36 cellular contexts compared by ENCODE assay signal in the genomic region with DNA sequence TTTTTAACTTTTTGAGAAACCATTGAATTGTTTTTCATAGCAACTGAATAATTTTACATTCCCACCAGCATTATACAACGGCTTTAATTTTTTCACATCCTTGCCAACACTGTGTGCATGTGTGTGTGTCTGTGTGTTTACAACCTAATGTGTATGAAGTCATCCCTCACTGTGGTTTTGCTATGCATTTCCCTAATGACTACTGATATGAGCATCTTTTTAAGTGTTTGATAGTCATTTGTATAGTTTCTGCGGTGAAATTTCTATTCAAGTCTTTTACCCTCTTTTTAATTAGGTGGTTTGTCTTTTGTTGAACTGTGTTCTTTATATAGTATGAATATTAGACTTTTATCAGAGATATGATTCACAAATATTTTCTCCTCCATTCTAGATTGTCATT.
DNase-seq lines count a peak whose midpoint lies in the region; ATAC-seq and TF ChIP-seq lines count a peak whose summit lies in the region.
"Had no signal": no experiment of that assay in that cellular context is flagged by ENCODE, and none has a peak within 500 bp of the region (broad histone marks: within the 10 kb centered on the region; RNA-seq: fewer than 3 reads in every experiment).

No MANE protein-coding gene starts in this region.

- no peak overlapping the region for H2BK15ac ChIP-seq in H9 (ENCODE audit: low read depth, low read length)

- no peaks in the 10 kb centered on the region for H3K27me3 ChIP-seq in H9 (ENCODE audit: insufficient read depth, low read length)
- H3K27me3 ChIP-seq: adrenal gland, BE2C, left lung, ovary had no signal

- no peak overlapping the region for H3K4ac ChIP-seq in H9 (ENCODE audit: low read depth, low read length)

- H3K27ac Mint-ChIP-seq in H9 = no peak overlapping the region
- H3K27ac Mint-ChIP-seq: activated CD4-positive, alpha-beta memory T cell treated with anti-CD3 and anti-CD28 coated beads, Interleukin-2, amount 10 ng/mL, durations not matched to agents 7 days and 5 days; activated naive CD4-positive, alpha-beta T cell treated with anti-CD3 and anti-CD28 coated beads for 36 hours; activated T-helper 1 cell treated with anti-CD3 and anti-CD28 coated beads, Interleukin-12 subunit alpha, Interleukin-12 subunit beta, Interleukin-2, Interleukin-4 antibody, amounts not matched to agents 30 ng/mL and 10 ng/mL and 1 ng/mL, durations not matched to agents 14 hours and 24 hours and 36 hours; effector memory CD8-positive, alpha-beta T cell; GM23338; memory B cell; nephron progenitor cell; type B pancreatic cell had no signal

- H2AFZ ChIP-seq in H9 (ENCODE audit: low read length) = no peak overlapping the region
- H2AFZ ChIP-seq: GM23338 had no signal

- no peak overlapping the region for H3K18ac ChIP-seq in H9 (ENCODE audit: insufficient read length, low read depth, low read length)

- H3K23me2 ChIP-seq in H9 (ENCODE audit: insufficient read length, low read depth, low read length, poor library complexity, severe bottlenecking) = no peaks in the 10 kb centered on the region

- no peaks in the 10 kb centered on the region for H3K79me2 ChIP-seq in H9 (ENCODE audit: insufficient read depth, low read length)

- H3K4me1 ChIP-seq in H9 (ENCODE audit: insufficient read depth, low read length) = no peaks in the 10 kb centered on the region
- H3K4me1 ChIP-seq: adrenal gland, BE2C, left lung had no signal

- no peak overlapping the region for H3K23ac ChIP-seq in H9 (ENCODE audit: insufficient read length, low read depth, low read length)

- no peak overlapping the region for H3K27ac ChIP-seq in H9 (ENCODE audit: insufficient read length, low read depth, low read length)
- H3K27ac ChIP-seq: adrenal gland, left lung, ovary had no signal

- H3K14ac ChIP-seq in H9 (ENCODE audit: insufficient read depth, low read length) = no peak overlapping the region

- no peak overlapping the region for H2BK5ac ChIP-seq in H9 (ENCODE audit: insufficient read length, low read length)

- no peak overlapping the region for H2AK5ac ChIP-seq in H9 (ENCODE audit: insufficient read length, low read length)

- H2BK12ac ChIP-seq in H9 (ENCODE audit: insufficient read length, low read depth, low read length) = no peak overlapping the region

- H3K4me1 Mint-ChIP-seq in H9 = no peaks in the 10 kb centered on the region
- H3K4me1 Mint-ChIP-seq: activated CD4-positive, alpha-beta memory T cell treated with anti-CD3 and anti-CD28 coated beads, Interleukin-2, amount 10 ng/mL, durations not matched to agents 7 days and 5 days; GM23338; memory B cell; nephron progenitor cell had no signal

- H3K4me2 ChIP-seq in H9 (ENCODE audit: insufficient read depth, insufficient read length, low read length) = no peak overlapping the region
- H3K4me2 ChIP-seq: GM23338 had no signal

- WGBS in H9 (ENCODE audit: extremely low coverage, insufficient read length, low lambda C conversion rate) = no CpG with 5 or more reads among the region's 2 CpGs

- H3K9ac ChIP-seq in H9 (ENCODE audit: extremely low read depth, insufficient read length, low read length) = no peak overlapping the region

- H3T11ph ChIP-seq in H9 (ENCODE audit: low read length) = no peak overlapping the region

- H3K9me3 ChIP-seq in H9 (ENCODE audit: control insufficient read depth, low read depth, low read length) = no peaks in the 10 kb centered on the region
- H3K9me3 ChIP-seq: adrenal gland, BE2C, left lung, ovary had no signal

- H4K20me1 ChIP-seq in H9 (ENCODE audit: control insufficient read depth, insufficient read depth, insufficient read length) = no peaks in the 10 kb centered on the region

- H3K4me3 Mint-ChIP-seq in H9 = no peak overlapping the region
- H3K4me3 Mint-ChIP-seq: activated CD4-positive, alpha-beta memory T cell treated with anti-CD3 and anti-CD28 coated beads, Interleukin-2, amount 10 ng/mL, durations not matched to agents 7 days and 5 days; activated naive CD4-positive, alpha-beta T cell treated with anti-CD3 and anti-CD28 coated beads for 36 hours; activated T-helper 1 cell treated with anti-CD3 and anti-CD28 coated beads, Interleukin-12 subunit alpha, Interleukin-12 subunit beta, Interleukin-2, Interleukin-4 antibody, amounts not matched to agents 30 ng/mL and 10 ng/mL and 1 ng/mL, durations not matched to agents 14 hours and 24 hours and 36 hours; effector memory CD8-positive, alpha-beta T cell; GM23338; memory B cell; nephron progenitor cell; type B pancreatic cell had no signal

- no peaks in the 10 kb centered on the region for H3K9me3 Mint-ChIP-seq in H9
- H3K9me3 Mint-ChIP-seq: activated CD4-positive, alpha-beta memory T cell treated with anti-CD3 and anti-CD28 coated beads, Interleukin-2, amount 10 ng/mL, durations not matched to agents 7 days and 5 days; activated naive CD4-positive, alpha-beta T cell treated with anti-CD3 and anti-CD28 coated beads for 36 hours; activated T-helper 1 cell treated with anti-CD3 and anti-CD28 coated beads, Interleukin-12 subunit alpha, Interleukin-12 subunit beta, Interleukin-2, Interleukin-4 antibody, amounts not matched to agents 30 ng/mL and 10 ng/mL and 1 ng/mL, durations not matched to agents 14 hours and 24 hours and 36 hours; GM23338; nephron progenitor cell; type B pancreatic cell had no signal

- H3K79me1 ChIP-seq in H9 (ENCODE audit: insufficient read depth, low read depth, low read length, poor library complexity, severe bottlenecking) = no peaks in the 10 kb centered on the region

- H4K8ac ChIP-seq in H9 (replicated peaks; ENCODE audit: insufficient read length, low read depth, low read length) = no peak overlapping the region

- H3K56ac ChIP-seq in H9 (ENCODE audit: insufficient read length, low read depth, low read length) = no peak overlapping the region

- no peaks in the 10 kb centered on the region for H3K36me3 Mint-ChIP-seq in H9 (ENCODE audit: insufficient read depth in 1 of 3, low read depth in 3 of 3)
- H3K36me3 Mint-ChIP-seq: memory B cell, type B pancreatic cell had no signal

- no peaks in the 10 kb centered on the region for H3K27me3 Mint-ChIP-seq in H9 (ENCODE audit: low read depth)
- H3K27me3 Mint-ChIP-seq: activated CD4-positive, alpha-beta memory T cell treated with anti-CD3 and anti-CD28 coated beads, Interleukin-2, amount 10 ng/mL, durations not matched to agents 7 days and 5 days; effector memory CD8-positive, alpha-beta T cell; memory B cell; type B pancreatic cell had no signal

- no peak overlapping the region for H2BK20ac ChIP-seq in H9 (ENCODE audit: low read depth, low read length, poor library complexity, severe bottlenecking)

- H2BK120ac ChIP-seq in H9 (ENCODE audit: low read depth, low read length, poor library complexity, severe bottlenecking) = no peak overlapping the region

- no peak for DNase-seq in islet precursor cell
- no peak for DNase-seq in NCI-H128 (lab: John Stamatoyannopoulos, UW; ENCODE audit: unreplicated experiment)
- no peak for DNase-seq in H9
- DNase-seq: ACHN; activated CD4-positive, alpha-beta memory T cell treated with anti-CD3 and anti-CD28 coated beads, Interleukin-2, amount 10 ng/mL, durations not matched to agents 7 days and 5 days; activated CD8-positive, alpha-beta memory T cell treated with anti-CD3 and anti-CD28 coated beads, Interleukin-2, amount 50 U/mL, for 48 hours; activated naive CD4-positive, alpha-beta T cell treated with anti-CD3 and anti-CD28 coated beads for 36 hours; adrenal gland; BE2C; central memory CD4-positive, alpha-beta T cell; cortex of kidney; DMS 273 treated with DMSO at 0.1 percent for 48 hours; effector memory CD8-positive, alpha-beta T cell; EL; erythroblast; glutamatergic neuron; Kasumi-1; left lung; MV-4-11; NCI-H1436 treated with DMSO at 0.1 percent for 48 hours; NCI-H345; NCI-H69; nephron progenitor cell; ovary; stimulated activated CD4-positive, alpha-beta T cell treated with anti-CD3 and anti-CD28 coated beads, Interleukin-4, amount 100 ng/mL, for 4 hours; SW 1271; T-helper 9 cell had no signal

- no peak overlapping the region for H4K91ac ChIP-seq in H9 (ENCODE audit: insufficient read length, low read depth, low read length)

- no peak overlapping the region for H4K5ac ChIP-seq in H9 (ENCODE audit: insufficient read length, low read depth, low read length)

- no peak for TF ChIP-seq CTCF in H9 (conservative IDR thresholded peaks at IDR 0.05)

- peak; percentile 84 for ATAC-seq in GM18520 (IDR thresholded peaks at IDR 0.05; ENCODE audit: unreplicated experiment)
- peak; percentile 71 for ATAC-seq in GM21381 (IDR thresholded peaks at IDR 0.05; ENCODE audit: unreplicated experiment)
- peak; percentile 84 for ATAC-seq in HG02870 (IDR thresholded peaks at IDR 0.05; ENCODE audit: unreplicated experiment)
- ATAC-seq in HG03469 (IDR thresholded peaks at IDR 0.05; ENCODE audit: unreplicated experiment) = peak; percentile 69
- ATAC-seq in GM21723 (IDR thresholded peaks at IDR 0.05; ENCODE audit: unreplicated experiment) = no peak
- ATAC-seq: effector memory CD8-positive, alpha-beta T cell; GM23338; left lung had no signal
